In genomic region chr10:119725550-119726290, GRCh38 we compare ENCODE assay signal across 1 cellular context.
TF ChIP-seq lines count a peak whose summit lies in the region.

INPP5F (plus strand) TSS chr10:119726050; CDS start chr10:119726263, 213 bp downstream.

TF ChIP-seq in HepG2, 621 proteins besides CTCF, POLR2A, EP300 and RAD21 (continued from another document and continues in another):
- TF ChIP-seq THAP8 (CRISPR knock-in tag; IDR thresholded peaks at IDR 0.05; ENCODE audit: borderline replicate concordance) (peak; percentile 31; the same call in 1 of the 2 replicates), ZNF530 (CRISPR knock-in tag; IDR thresholded peaks at IDR 0.05; ENCODE audit: low read depth) (no peak), ZNF501 (CRISPR knock-in tag; IDR thresholded peaks at IDR 0.05) (peak; percentile 92), ATAD3A (CRISPR knock-in tag; IDR thresholded peaks at IDR 0.05) (peak; percentile 60; the same call in 1 of the 2 replicates), PRMT3 (CRISPR knock-in tag; IDR thresholded peaks at IDR 0.05; ENCODE audit: borderline replicate concordance, low read depth) (0 out of 2 replicates have a peak, but pooled peaks have one; percentile 39), ZNF343 (CRISPR knock-in tag; IDR thresholded peaks at IDR 0.05) (no peak), BRD4 (CRISPR knock-in tag; IDR thresholded peaks at IDR 0.05) (peak; percentile 91), MAX (IDR thresholded peaks at IDR 0.05) (no peak; the same call in 1 of the 2 replicates), DR1 (CRISPR knock-in tag; IDR thresholded peaks at IDR 0.05) (peak; percentile 46; the same call in 1 of the 2 replicates), ZFP36L1 (CRISPR knock-in tag; IDR thresholded peaks at IDR 0.05) (no peak), U2AF1 (optimal IDR thresholded peaks at IDR 0.05; ENCODE audit: low read depth, low read length) (no peak), RFXANK (CRISPR knock-in tag; IDR thresholded peaks at IDR 0.05) (no peak), ZNF232 (CRISPR knock-in tag; IDR thresholded peaks at IDR 0.05; ENCODE audit: borderline replicate concordance) (peak; percentile 58), FOXO4 (CRISPR knock-in tag; conservative IDR thresholded peaks at IDR 0.05) (no peak), RARA (CRISPR knock-in tag; IDR thresholded peaks at IDR 0.05) (peak; percentile 39; the same call in 1 of the 2 replicates), MYNN (CRISPR knock-in tag; IDR thresholded peaks at IDR 0.05; ENCODE audit: low read depth) (0 out of 2 replicates have a peak, but pooled peaks have one; percentile 47), MXD1 (CRISPR knock-in tag; IDR thresholded peaks at IDR 0.05) (peak; percentile 43; the same call in 1 of the 2 replicates), CENPX (CRISPR knock-in tag; IDR thresholded peaks at IDR 0.05) (no peak), SKIL (CRISPR knock-in tag; IDR thresholded peaks at IDR 0.05; ENCODE audit: borderline replicate concordance) (no peak), CREM (IDR thresholded peaks at IDR 0.05) (no peak), CREM (CRISPR knock-in tag; IDR thresholded peaks at IDR 0.05) (no peak), ATF7-NPFF (CRISPR knock-in tag; IDR thresholded peaks at IDR 0.05; ENCODE audit: low read depth) (0 out of 2 replicates have a peak, but pooled peaks have one; percentile 53), KDM5A (IDR thresholded peaks at IDR 0.05; ENCODE audit: borderline replicate concordance, low read length) (no peak), ZNF30 (CRISPR knock-in tag; IDR thresholded peaks at IDR 0.05) (no peak), YEATS2 (CRISPR knock-in tag; IDR thresholded peaks at IDR 0.05; ENCODE audit: borderline replicate concordance) (peak; percentile 71), ZNF382 (CRISPR knock-in tag; IDR thresholded peaks at IDR 0.05; ENCODE audit: borderline replicate concordance) (no peak), GLI4 (CRISPR knock-in tag; IDR thresholded peaks at IDR 0.05; ENCODE audit: borderline replicate concordance) (no peak), ZNF878 (CRISPR knock-in tag; IDR thresholded peaks at IDR 0.05) (no peak), NFYB (CRISPR knock-in tag; IDR thresholded peaks at IDR 0.05) (no peak; the same call in 1 of the 2 replicates), EZH2 (conservative IDR thresholded peaks at IDR 0.05; ENCODE audit: low read depth, low read length) (no peak), ZNF672 (CRISPR knock-in tag; IDR thresholded peaks at IDR 0.05) (no peak), ZNF773 (CRISPR knock-in tag; IDR thresholded peaks at IDR 0.05; ENCODE audit: borderline replicate concordance) (no peak), DNMT3B (CRISPR knock-in tag; conservative IDR thresholded peaks at IDR 0.05) (peak; percentile 48; the same call in 1 of the 2 replicates), NCOA2 (CRISPR knock-in tag; IDR thresholded peaks at IDR 0.05) (no peak), PBX2 (CRISPR knock-in tag; IDR thresholded peaks at IDR 0.05) (no peak), RNF2 (conservative IDR thresholded peaks at IDR 0.05; ENCODE audit: low read depth) (no peak), ZNF24 (IDR thresholded peaks at IDR 0.05) (no peak), GTF2F1 (IDR thresholded peaks at IDR 0.05; ENCODE audit: low read length) (no peak), ATF5 (CRISPR knock-in tag; IDR thresholded peaks at IDR 0.05; ENCODE audit: low read depth) (no peak), MAFK (conservative IDR thresholded peaks at IDR 0.05 in 1 of 2, IDR thresholded peaks at IDR 0.05 in 1 of 2; ENCODE audit: low read length in 2 of 2) (no peak), SCMH1 (CRISPR knock-in tag; IDR thresholded peaks at IDR 0.05; ENCODE audit: borderline replicate concordance) (no peak), ZSCAN25 (CRISPR knock-in tag; IDR thresholded peaks at IDR 0.05) (peak; percentile 43; the same call in 1 of the 2 replicates), ZSCAN22 (CRISPR knock-in tag; IDR thresholded peaks at IDR 0.05) (no peak), ZNF567 (CRISPR knock-in tag; IDR thresholded peaks at IDR 0.05; ENCODE audit: borderline replicate concordance) (no peak; the same call in 1 of the 2 replicates), ZNF800 (CRISPR knock-in tag; IDR thresholded peaks at IDR 0.05) (peak; percentile 77; the same call in 1 of the 2 replicates), MATR3 (CRISPR knock-in tag; IDR thresholded peaks at IDR 0.05) (no peak), ARID3A (IDR thresholded peaks at IDR 0.05; ENCODE audit: low read depth, low read length) (no peak), ZBED4 (CRISPR knock-in tag; IDR thresholded peaks at IDR 0.05; ENCODE audit: borderline replicate concordance) (no peak), PITX1 (CRISPR knock-in tag; IDR thresholded peaks at IDR 0.05) (peak; percentile 72; the same call in 1 of the 2 replicates), UBTF (CRISPR knock-in tag; IDR thresholded peaks at IDR 0.05) (peak; percentile 99)
